ENCODE assay signal across 8 cellular contexts in genomic region chr3:48435774-48436476, GRCh38. TPM values are rescaled to one million over a fixed set of nuclear protein-coding genes. Genes with fewer than 3 reads are reported as not detected.
DNase-seq lines count a peak whose midpoint lies in the region; ATAC-seq and TF ChIP-seq lines count a peak whose summit lies in the region.

No MANE protein-coding gene starts in this region.

- 49% methylated on average over 7 of the region's 7 CpGs for WGBS in smooth muscle cell (ENCODE audit: low lambda C conversion rate)

- no peaks in the 10 kb centered on the region for H3K9me3 ChIP-seq in smooth muscle cell (replicated peaks; ENCODE audit: low read depth)

- no peak overlapping the region for H2AFZ ChIP-seq in smooth muscle cell (ENCODE audit: low read depth)

- H3K27ac ChIP-seq in smooth muscle cell (ENCODE audit: low read depth) = no peak overlapping the region

- no peak overlapping the region for H3K9ac ChIP-seq in smooth muscle cell (ENCODE audit: low read depth)

- H3K36me3 ChIP-seq in smooth muscle cell (ENCODE audit: low read depth) = no peaks in the 10 kb centered on the region

- DNase-seq in NK-92 treated with Interleukin-12 subunit alpha and Interleukin-12 subunit beta, amount 100 ng/mL, for 24 hours (lab: John Stamatoyannopoulos, UW) = peak; percentile 44
- DNase-seq in NK-92 (lab: John Stamatoyannopoulos, UW; ENCODE audit: unreplicated experiment) = no peak
- DNase-seq in NCI-H2107 (lab: John Stamatoyannopoulos, UW) = peak; percentile 19
- DNase-seq in UCSD-AML1 (lab: John Stamatoyannopoulos, UW; ENCODE audit: unreplicated experiment) = peak; percentile 81
- DNase-seq in brain pericyte (ENCODE audit: low read depth, low spot score) = peak; percentile 45
- DNase-seq in iPS-NIHi11 (ENCODE audit: low spot score) = peak; percentile 79
- DNase-seq in smooth muscle cell (lab: John Stamatoyannopoulos, UW; ENCODE audit: unreplicated experiment) = peak; percentile 36

- peaks cover 2% of the 10 kb centered on the region for H3K4me1 ChIP-seq in smooth muscle cell (ENCODE audit: low read depth)

- ATAC-seq in HG03439 (IDR thresholded peaks at IDR 0.05; ENCODE audit: unreplicated experiment) = no peak

- H3K27me3 ChIP-seq in smooth muscle cell (ENCODE audit: low read depth) = no peaks in the 10 kb centered on the region

- peaks cover 5% of the 10 kb centered on the region for H3F3A ChIP-seq in smooth muscle cell (ENCODE audit: low read depth)

- peak; percentile 99 for TF ChIP-seq CTCF in smooth muscle cell (IDR thresholded peaks at IDR 0.05; ENCODE audit: borderline replicate concordance, insufficient read depth, poor library complexity, severe bottlenecking)

- H3K4me3 ChIP-seq in smooth muscle cell = no peak overlapping the region

- H4K20me1 ChIP-seq in smooth muscle cell (ENCODE audit: low read depth) = no peaks in the 10 kb centered on the region

- peaks cover 18% of the 10 kb centered on the region for H3K79me2 ChIP-seq in smooth muscle cell (ENCODE audit: low read depth)

- H3K4me2 ChIP-seq in smooth muscle cell = no peak overlapping the region

RNA-seq across cellular contexts. Expression of gene CCDC51, which starts 4.0 kb away (rescaled TPM):
- total RNA-seq in smooth muscle cell = 9.0 and 20.7 TPM in 2 replicates
- polyA plus RNA-seq in smooth muscle cell = 17.8 and 18.3 TPM in 2 replicates

RNA-seq across cellular contexts. Expression of gene TMA7, which starts 4.1 kb away (rescaled TPM):
- total RNA-seq in smooth muscle cell = 310 and 343 TPM in 2 replicates
- polyA plus RNA-seq in smooth muscle cell = 491 and 511 TPM in 2 replicates

RNA-seq across cellular contexts. Expression of gene PLXNB1, which starts 6.0 kb away (rescaled TPM):
- 24.7 and 26.9 TPM in 2 replicates for total RNA-seq in smooth muscle cell
- 15.5 and 27.5 TPM in 2 replicates for polyA plus RNA-seq in smooth muscle cell

RNA-seq across cellular contexts. Expression of gene ATRIP, which starts 10.6 kb away (rescaled TPM):
- 4.0 and 5.5 TPM in 2 replicates for total RNA-seq in smooth muscle cell
- 5.7 and 7.3 TPM in 2 replicates for polyA plus RNA-seq in smooth muscle cell
